ENCODE assay signal across 2 cellular contexts in the genomic region with DNA sequence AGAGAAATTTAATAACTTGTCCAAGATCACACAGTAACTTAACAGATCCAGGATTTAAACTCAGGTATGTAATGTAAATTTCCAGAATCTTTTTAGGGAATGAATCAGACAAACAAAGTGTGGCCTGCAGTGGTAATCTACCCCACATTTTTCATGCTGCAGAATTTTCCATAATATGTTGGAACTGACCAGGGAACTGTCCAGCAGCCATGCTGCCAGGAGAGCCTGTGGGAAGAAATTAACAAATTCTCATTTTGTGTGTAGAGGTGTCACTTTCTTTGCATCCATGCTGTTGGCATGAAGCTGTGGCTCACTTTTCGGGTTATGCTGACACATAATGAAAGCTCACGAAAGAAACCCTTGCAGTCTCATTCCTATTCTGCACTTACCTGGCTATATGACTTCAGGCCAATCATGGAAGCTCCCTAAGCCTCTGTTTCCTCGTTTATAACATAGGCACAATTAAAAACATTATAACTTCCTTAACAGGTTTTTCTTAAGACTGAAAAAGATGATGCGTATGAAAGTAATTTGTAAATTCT.
TF ChIP-seq lines count a peak whose summit lies in the region.

No MANE protein-coding gene starts in this region.

TF ChIP-seq in GM12891, 5 proteins besides CTCF, POLR2A, EP300 and RAD21 (continued from another document):
- no peak for TF ChIP-seq POLR2AphosphoS5 (IDR thresholded peaks at IDR 0.05; ENCODE audit: low read depth, low read length)

TF ChIP-seq in K562, 482 proteins besides CTCF, POLR2A, EP300 and RAD21:
- no peak for TF ChIP-seq HMGXB4 (CRISPR knock-in tag; IDR thresholded peaks at IDR 0.05)
- TF ChIP-seq MBD2 (IDR thresholded peaks at IDR 0.05; ENCODE audit: borderline replicate concordance, low read depth), result no peak
- TF ChIP-seq, protein P1, sequence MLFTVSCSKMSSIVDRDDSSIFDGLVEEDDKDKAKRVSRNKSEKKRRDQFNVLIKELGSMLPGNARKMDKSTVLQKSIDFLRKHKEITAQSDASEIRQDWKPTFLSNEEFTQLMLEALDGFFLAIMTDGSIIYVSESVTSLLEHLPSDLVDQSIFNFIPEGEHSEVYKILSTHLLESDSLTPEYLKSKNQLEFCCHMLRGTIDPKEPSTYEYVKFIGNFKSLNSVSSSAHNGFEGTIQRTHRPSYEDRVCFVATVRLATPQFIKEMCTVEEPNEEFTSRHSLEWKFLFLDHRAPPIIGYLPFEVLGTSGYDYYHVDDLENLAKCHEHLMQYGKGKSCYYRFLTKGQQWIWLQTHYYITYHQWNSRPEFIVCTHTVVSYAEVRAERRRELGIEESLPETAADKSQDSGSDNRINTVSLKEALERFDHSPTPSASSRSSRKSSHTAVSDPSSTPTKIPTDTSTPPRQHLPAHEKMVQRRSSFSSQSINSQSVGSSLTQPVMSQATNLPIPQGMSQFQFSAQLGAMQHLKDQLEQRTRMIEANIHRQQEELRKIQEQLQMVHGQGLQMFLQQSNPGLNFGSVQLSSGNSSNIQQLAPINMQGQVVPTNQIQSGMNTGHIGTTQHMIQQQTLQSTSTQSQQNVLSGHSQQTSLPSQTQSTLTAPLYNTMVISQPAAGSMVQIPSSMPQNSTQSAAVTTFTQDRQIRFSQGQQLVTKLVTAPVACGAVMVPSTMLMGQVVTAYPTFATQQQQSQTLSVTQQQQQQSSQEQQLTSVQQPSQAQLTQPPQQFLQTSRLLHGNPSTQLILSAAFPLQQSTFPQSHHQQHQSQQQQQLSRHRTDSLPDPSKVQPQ (CRISPR knock-in tag; IDR thresholded peaks at IDR 0.05; ENCODE audit: borderline replicate concordance), result no peak
- TF ChIP-seq CTBP1 (IDR thresholded peaks at IDR 0.05; ENCODE audit: borderline replicate concordance), result no peak
- no peak for TF ChIP-seq MED1 (CRISPR knock-in tag; IDR thresholded peaks at IDR 0.05; ENCODE audit: borderline replicate concordance)
- TF ChIP-seq, protein P2, sequence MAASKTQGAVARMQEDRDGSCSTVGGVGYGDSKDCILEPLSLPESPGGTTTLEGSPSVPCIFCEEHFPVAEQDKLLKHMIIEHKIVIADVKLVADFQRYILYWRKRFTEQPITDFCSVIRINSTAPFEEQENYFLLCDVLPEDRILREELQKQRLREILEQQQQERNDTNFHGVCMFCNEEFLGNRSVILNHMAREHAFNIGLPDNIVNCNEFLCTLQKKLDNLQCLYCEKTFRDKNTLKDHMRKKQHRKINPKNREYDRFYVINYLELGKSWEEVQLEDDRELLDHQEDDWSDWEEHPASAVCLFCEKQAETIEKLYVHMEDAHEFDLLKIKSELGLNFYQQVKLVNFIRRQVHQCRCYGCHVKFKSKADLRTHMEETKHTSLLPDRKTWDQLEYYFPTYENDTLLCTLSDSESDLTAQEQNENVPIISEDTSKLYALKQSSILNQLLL (CRISPR knock-in tag; IDR thresholded peaks at IDR 0.05; ENCODE audit: borderline replicate concordance), result no peak
- no peak for TF ChIP-seq TAL1 (IDR thresholded peaks at IDR 0.05)
- no peak for TF ChIP-seq SRSF7 (optimal IDR thresholded peaks at IDR 0.05; ENCODE audit: low read depth, low read length)
- no peak for TF ChIP-seq GATA2 (CRISPR knock-in tag; IDR thresholded peaks at IDR 0.05)
